ENCODE assay signal across 16 cellular contexts in the genomic region with DNA sequence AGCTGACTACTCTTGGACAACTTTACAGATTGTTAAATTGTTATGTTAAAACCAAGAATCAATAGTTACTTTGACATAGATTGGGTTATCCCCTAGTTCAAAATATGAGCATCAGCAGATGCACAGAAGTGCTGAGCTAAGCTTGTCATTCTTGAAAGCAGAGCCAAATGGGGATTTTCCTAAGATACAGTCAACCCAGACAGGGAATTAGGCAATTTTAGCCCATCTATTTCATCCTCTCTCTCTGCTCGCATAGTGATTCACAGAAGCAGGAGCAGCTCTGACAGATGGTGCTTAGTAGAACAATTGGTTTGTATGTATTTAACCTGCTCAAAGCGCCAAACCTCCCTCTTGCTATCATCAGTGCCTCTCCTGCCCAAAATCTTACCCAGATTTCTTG. TPM values are rescaled to one million over a fixed set of nuclear protein-coding genes. Genes with fewer than 3 reads are reported as not detected.
A peak's percentile ranks its signal among the peaks of the same experiment; 100 is the strongest.
DNase-seq lines count a peak whose midpoint lies in the region; ATAC-seq, FAIRE-seq and TF ChIP-seq lines count a peak whose summit lies in the region.
"Had no signal": no experiment of that assay in that cellular context is flagged by ENCODE, and none has a peak within 500 bp of the region (broad histone marks: within the 10 kb centered on the region; RNA-seq: fewer than 3 reads in every experiment).

No MANE protein-coding gene starts in this region.

- H3K27me3 ChIP-seq in HepG2 (ENCODE audit: control insufficient read depth in 1 of 2, insufficient read depth in 2 of 2, low read length in 2 of 2) (no peaks in the 10 kb centered on the region), right lobe of liver (no peaks in the 10 kb centered on the region), adipocyte (replicated peaks; ENCODE audit: control insufficient read depth, insufficient read depth, low read length) (no peaks in the 10 kb centered on the region)
- H3K27me3 ChIP-seq: SJCRH30 had no signal

- no peak for ATAC-seq in HepG2
- no peak for ATAC-seq in right lobe of liver
- ATAC-seq in GM18870 (IDR thresholded peaks at IDR 0.05; ENCODE audit: unreplicated experiment) = no peak
- no peak for ATAC-seq in GM21619 (IDR thresholded peaks at IDR 0.05; ENCODE audit: unreplicated experiment)

- TF ChIP-seq POLR2A in HepG2 (IDR thresholded peaks at IDR 0.05; ENCODE audit: insufficient read depth in 1 of 2, low read depth in 2 of 2, low read length in 2 of 2) (no peak), right lobe of liver (IDR thresholded peaks at IDR 0.05) (no peak)

- no peaks in the 10 kb centered on the region for H3K36me3 Mint-ChIP-seq in glutamatergic neuron (ENCODE audit: unreplicated experiment)

- POLR2A ChIA-PET in HepG2 (lab: Yijun Ruan, JAX) = no interaction called here

- H3K4me3 ChIP-seq in HepG2 (replicated peaks in 1 of 3; ENCODE audit: insufficient read depth in 1 of 3, low read depth in 2 of 3, low read length in 3 of 3) = no peak overlapping the region
- no peak overlapping the region for H3K4me3 ChIP-seq in right lobe of liver
- no peak overlapping the region for H3K4me3 ChIP-seq in adipocyte (ENCODE audit: low read length)
- H3K4me3 ChIP-seq: SJCRH30, smooth muscle cell had no signal

- TF ChIP-seq EP300 in HepG2 (IDR thresholded peaks at IDR 0.05; ENCODE audit: low read depth in 2 of 2, low read length in 2 of 2) (no peak), HepG2 (CRISPR knock-in tag; IDR thresholded peaks at IDR 0.05; ENCODE audit: borderline replicate concordance) (no peak)

- no peak for FAIRE-seq in HepG2 (lab: Jason Lieb, UNC)

- in situ Hi-C loops in HepG2 (cut with HindIII; ENCODE audit: extremely low pct_ligation_motif_present, low pct_unique_long_range_greater_than_20kb) (no loop called here), GM13976 (cut with MboI; ENCODE audit: low sequenced_read_pairs, unreplicated experiment) (no loop called here)

- H3K27me3 Mint-ChIP-seq in glutamatergic neuron (ENCODE audit: unreplicated experiment) = no peaks in the 10 kb centered on the region

- CTCF ChIA-PET in HepG2 (lab: Yijun Ruan, JAX; ENCODE audit: low intra/inter-chr PET ratio, low total read pairs) = no interaction called here

- 18% methylated on average over 2 of the region's 2 CpGs for WGBS in HepG2 (ENCODE audit: low lambda C conversion rate)
- WGBS in right lobe of liver (ENCODE audit: insufficient coverage, low coverage, low lambda C conversion rate, missing lambda C conversion rate) = 50% methylated on average over 2 of the region's 2 CpGs

- no peak overlapping the region for H3K9ac ChIP-seq in HepG2 (ENCODE audit: insufficient read depth, low read depth, low read length)
- H3K9ac ChIP-seq in adipocyte (ENCODE audit: low read length) = no peak overlapping the region
- H3K9ac ChIP-seq: KMS-11 had no signal

- no peak overlapping the region for H3K4me2 ChIP-seq in HepG2 (ENCODE audit: low read depth, low read length)
- H3K4me2 ChIP-seq: KMS-11, smooth muscle cell had no signal

- no TSS peak for BruUV-seq in HepG2 (replicated peaks; lab: Mats Ljungman, UMichigan)

- H3K27ac ChIP-seq in HepG2 (ENCODE audit: extremely low read length, insufficient read depth, low read length) (no peak overlapping the region), right lobe of liver (no peak overlapping the region)
- H3K27ac ChIP-seq: KMS-11, SJCRH30 had no signal

- H3K9me3 ChIP-seq in HepG2 (ENCODE audit: low read length) = no peaks in the 10 kb centered on the region
- H3K9me3 ChIP-seq in right lobe of liver = no peaks in the 10 kb centered on the region
- peaks cover under 1% of the 10 kb centered on the region for H3K9me3 ChIP-seq in adipocyte (ENCODE audit: control insufficient read depth, low read length)
- H3K9me3 ChIP-seq: SJCRH30 had no signal

- TF ChIP-seq RAD21 in HepG2 (CRISPR knock-in tag; IDR thresholded peaks at IDR 0.05) = no peak

- no peaks in the 10 kb centered on the region for H3K9me3 Mint-ChIP-seq in glutamatergic neuron (ENCODE audit: unreplicated experiment)
- H3K9me3 Mint-ChIP-seq: activated T-helper 2 cell treated with anti-CD3 and anti-CD28 coated beads, Interferon-gamma antibody, Interleukin-2, Interleukin-4, amounts not matched to agents 10 μg/mL and 5 μg/mL and 100 μg/mL, durations not matched to agents 14 hours and 24 hours and 36 hours had no signal

- peaks cover 11% of the 10 kb centered on the region for H3K4me1 Mint-ChIP-seq in glutamatergic neuron (ENCODE audit: low read depth, unreplicated experiment)

- no peak overlapping the region for H2AFZ ChIP-seq in HepG2 (ENCODE audit: low read length)

- DNase-seq in HepG2 (ENCODE audit: low spot score) (no peak), right lobe of liver (no peak), adipocyte (ENCODE audit: low read depth) (peak; percentile 46), glutamatergic neuron (no peak), GM13976 (ENCODE audit: low spot score) (no peak), activated T-cell treated with anti-CD3 and anti-CD28 coated beads for 4 hours (no peak)
- DNase-seq: activated CD4-positive, alpha-beta memory T cell treated with anti-CD3 and anti-CD28 coated beads for 36 hours; AML-193; NCI-H146; SJCRH30 had no signal

- TF ChIP-seq CTCF in HepG2 (CRISPR knock-in tag; IDR thresholded peaks at IDR 0.05) (no peak), right lobe of liver (IDR thresholded peaks at IDR 0.05) (no peak), glutamatergic neuron (IDR thresholded peaks at IDR 0.05; ENCODE audit: partially characterized antibody, unreplicated experiment) (no peak), GM13976 (IDR thresholded peaks at IDR 0.05; ENCODE audit: borderline replicate concordance, control extremely low read depth, extremely low read depth, insufficient read depth, missing control alignments) (no peak)

- no peaks in the 10 kb centered on the region for H3K36me3 ChIP-seq in HepG2 (replicated peaks in 1 of 2; ENCODE audit: control insufficient read depth in 1 of 2, insufficient read depth in 2 of 2, low read length in 2 of 2)
- H3K36me3 ChIP-seq in right lobe of liver = no peaks in the 10 kb centered on the region
- no peaks in the 10 kb centered on the region for H3K36me3 ChIP-seq in adipocyte (ENCODE audit: control insufficient read depth, insufficient read depth, low read length, severe bottlenecking)
- H3K36me3 ChIP-seq: SJCRH30 had no signal

- no peak overlapping the region for H3K4me3 Mint-ChIP-seq in glutamatergic neuron (ENCODE audit: unreplicated experiment)
- H3K4me3 Mint-ChIP-seq: activated CD4-positive, alpha-beta memory T cell treated with anti-CD3 and anti-CD28 coated beads for 36 hours; stimulated activated naive CD8-positive, alpha-beta T cell treated with anti-CD3 and anti-CD28 coated beads, Interleukin-15, Interleukin-2, amounts not matched to agents 100 ng/mL and 50 ng/mL, for 24 hours had no signal

- no peaks in the 10 kb centered on the region for H3K79me2 ChIP-seq in HepG2 (ENCODE audit: insufficient read depth, low read length)

- H4K20me1 ChIP-seq in HepG2 (ENCODE audit: insufficient read depth, low read length) = no peaks in the 10 kb centered on the region

- intact Hi-C loops in HepG2 (cut with micrococcal nuclease; ENCODE audit: unreplicated experiment) = no loop called here
- intact Hi-C loops in right lobe of liver (cut with DNase I) = no loop called here

- peaks cover 10% of the 10 kb centered on the region for H3K4me1 ChIP-seq in HepG2 (ENCODE audit: insufficient read depth, low read length)
- no peaks in the 10 kb centered on the region for H3K4me1 ChIP-seq in right lobe of liver
- H3K4me1 ChIP-seq in adipocyte (ENCODE audit: control insufficient read depth, insufficient read depth, low read length) = peaks cover 3% of the 10 kb centered on the region
- H3K4me1 ChIP-seq: SJCRH30 had no signal

- H3K27ac Mint-ChIP-seq in glutamatergic neuron (ENCODE audit: unreplicated experiment) = peak overlapping the region; percentile 48
- H3K27ac Mint-ChIP-seq: activated CD4-positive, alpha-beta memory T cell treated with anti-CD3 and anti-CD28 coated beads for 36 hours; activated T-helper 2 cell treated with anti-CD3 and anti-CD28 coated beads, Interferon-gamma antibody, Interleukin-2, Interleukin-4, amounts not matched to agents 10 μg/mL and 5 μg/mL and 100 μg/mL, durations not matched to agents 14 hours and 24 hours and 36 hours; stimulated activated naive CD8-positive, alpha-beta T cell treated with anti-CD3 and anti-CD28 coated beads, Interleukin-15, Interleukin-2, amounts not matched to agents 100 ng/mL and 50 ng/mL, for 24 hours had no signal

TF ChIP-seq in HepG2, 621 proteins besides CTCF, POLR2A, EP300 and RAD21:
- no peak for TF ChIP-seq ZNF816 (CRISPR knock-in tag; IDR thresholded peaks at IDR 0.05; ENCODE audit: borderline replicate concordance)
- peak; percentile 13 to 54; a peak in 2 of 4 replicates for TF ChIP-seq MAFK (conservative IDR thresholded peaks at IDR 0.05 in 1 of 2, IDR thresholded peaks at IDR 0.05 in 1 of 2; ENCODE audit: low read length in 2 of 2)

RNA-seq across cellular contexts. Expression of a gene that starts 27.9 kb away (rescaled TPM):
- total RNA-seq in HepG2 (2016; rRNA removed; fragmentation: Illumina TruSeq; extraction: Trizol) (46.2 and 124 TPM in 2 replicates), right lobe of liver (10 to 100 TPM; 39.1 to 59.9 (median 48.5) TPM), glutamatergic neuron (ENCODE audit: unreplicated experiment) (201 TPM)
- total RNA-seq in HepG2 (2016; cell fraction: cytosol; rRNA removed; fragmentation: Illumina TruSeq; extraction: Trizol; ENCODE audit: low read depth) = 28.4 and 38.8 TPM in 2 replicates
- total RNA-seq in HepG2 (2016; cell fraction: insoluble cytoplasmic fraction; rRNA removed; fragmentation: Illumina TruSeq; extraction: Trizol) = 42.9 and 106 TPM in 2 replicates
- 26.5 and 29.8 TPM in 2 replicates for total RNA-seq in HepG2 (2016; cell fraction: membrane; rRNA removed; fragmentation: Illumina TruSeq; extraction: Trizol)
- total RNA-seq in HepG2 (2016; cell fraction: nucleus; rRNA removed; fragmentation: Illumina TruSeq; extraction: Trizol) = 106 and 107 TPM in 2 replicates
- polyA plus RNA-seq in HepG2 (2011; rRNA removed) = 57.0 and 57.3 TPM in 2 replicates
- 35.8 and 47.6 TPM in 2 replicates for polyA plus RNA-seq in HepG2 (2011; cell fraction: cytosol; rRNA removed)
- 55.9 and 72.6 TPM in 2 replicates for polyA plus RNA-seq in HepG2 (2011; cell fraction: nucleus; rRNA removed)
- 46.3 and 52.4 TPM in 2 replicates for polyA plus RNA-seq in HepG2 (2012)
- polyA plus RNA-seq in HepG2 (2016; cell fraction: cytosol; fragmentation: Illumina TruSeq; extraction: Trizol; ENCODE audit: low read depth) = 1.7 TPM in 2 replicates
- polyA plus RNA-seq in HepG2 (2016; cell fraction: insoluble cytoplasmic fraction; fragmentation: Illumina TruSeq; extraction: Trizol; ENCODE audit: low read depth) = 78.7 and 87.3 TPM in 2 replicates
- 5.0 and 6.4 TPM in 2 replicates for polyA plus RNA-seq in HepG2 (2016; cell fraction: membrane; fragmentation: Illumina TruSeq; extraction: Trizol; ENCODE audit: low read depth)
- polyA plus RNA-seq in HepG2 (2016; cell fraction: nucleus; fragmentation: Illumina TruSeq; extraction: Trizol; ENCODE audit: insufficient read depth, low read depth) = 128 and 147 TPM in 2 replicates
- 65.3 and 96.1 TPM in 2 replicates for polyA minus RNA-seq in HepG2 (2011; rRNA and poly(A)+ RNA removed; ENCODE audit: low replicate concordance)
- 55.7 and 80.3 TPM in 2 replicates for polyA minus RNA-seq in HepG2 (2011; cell fraction: cytosol; rRNA and poly(A)+ RNA removed)
- 73.0 and 82.1 TPM in 2 replicates for polyA minus RNA-seq in HepG2 (2011; cell fraction: nucleus; rRNA and poly(A)+ RNA removed)
